In the genomic region with DNA sequence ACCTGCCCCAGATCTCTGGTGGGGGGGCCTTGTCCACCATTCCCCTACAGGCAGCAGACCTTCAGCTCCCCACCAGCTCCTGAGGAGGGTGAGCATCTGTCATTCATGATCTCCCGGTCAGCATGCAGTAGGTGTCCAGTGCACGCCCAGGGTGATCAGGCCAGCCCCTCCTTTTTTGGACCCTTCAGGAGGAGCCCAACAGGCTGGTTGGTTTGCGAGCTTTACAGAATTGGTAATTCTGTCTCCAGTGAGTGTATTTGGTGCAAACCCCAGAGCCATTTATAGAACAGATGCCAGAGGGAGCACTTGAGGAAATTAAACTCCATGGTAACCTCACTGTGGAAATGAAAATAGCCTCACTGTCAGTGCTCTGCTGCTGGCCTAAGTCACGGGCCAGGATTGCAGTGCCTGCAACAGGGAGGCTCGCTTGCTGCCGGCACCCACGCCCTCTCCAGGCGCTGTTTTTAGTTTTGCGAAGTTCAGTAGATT, we compare ENCODE assay signal across 9 cellular contexts. TPM values are rescaled to one million over a fixed set of nuclear protein-coding genes. Genes with fewer than 3 reads are reported as not detected.
A peak's percentile ranks its signal among the peaks of the same experiment; 100 is the strongest.
DNase-seq lines count a peak whose midpoint lies in the region; ATAC-seq, FAIRE-seq and TF ChIP-seq lines count a peak whose summit lies in the region.
"Had no signal": no experiment of that assay in that cellular context is flagged by ENCODE, and none has a peak within 500 bp of the region (broad histone marks: within the 10 kb centered on the region; RNA-seq: fewer than 3 reads in every experiment).

No MANE protein-coding gene starts in this region.

- CTCF ChIA-PET in activated CD8-positive, alpha-beta memory T cell treated with anti-CD3 and anti-CD28 coated beads, Interleukin-2, amount 10 ng/mL, durations not matched to agents 7 days and 5 days (lab: Charles Lee), result no interaction called here

- H2AK5ac ChIP-seq in mesenchymal stem cell (ENCODE audit: low read length, severe bottlenecking), result no peak overlapping the region

- no peak overlapping the region for H2AFZ ChIP-seq in mesenchymal stem cell (ENCODE audit: low read depth, low read length)

- no peaks in the 10 kb centered on the region for H3K27me3 Mint-ChIP-seq in activated CD8-positive, alpha-beta memory T cell treated with anti-CD3 and anti-CD28 coated beads, Interleukin-2, amount 10 ng/mL, durations not matched to agents 7 days and 5 days

- H3K4me3 ChIP-seq in brain microvascular endothelial cell (ENCODE audit: low read depth, low read length), result no peak overlapping the region
- H3K4me3 ChIP-seq in mesenchymal stem cell (ENCODE audit: insufficient read depth in 1 of 2, low read depth in 1 of 2, low read length in 2 of 2), result peak overlapping the region in 1 of 2 experiments; percentile 58
- H3K4me3 ChIP-seq: lung had no signal

- H3K4me3 Mint-ChIP-seq in activated CD8-positive, alpha-beta memory T cell treated with anti-CD3 and anti-CD28 coated beads, Interleukin-2, amount 10 ng/mL, durations not matched to agents 7 days and 5 days, result no peak overlapping the region

- no peak overlapping the region for H2BK15ac ChIP-seq in mesenchymal stem cell (ENCODE audit: low read depth, poor library complexity, severe bottlenecking)

- no peaks in the 10 kb centered on the region for H3K4me1 ChIP-seq in mesenchymal stem cell (ENCODE audit: control insufficient read depth, insufficient read depth, low read depth, low read length)

- no peaks in the 10 kb centered on the region for H3K36me3 Mint-ChIP-seq in activated CD8-positive, alpha-beta memory T cell treated with anti-CD3 and anti-CD28 coated beads, Interleukin-2, amount 10 ng/mL, durations not matched to agents 7 days and 5 days

- no peak overlapping the region for H3K4ac ChIP-seq in mesenchymal stem cell (ENCODE audit: low read depth in 1 of 2, low read length in 2 of 2)

- FAIRE-seq in GM12891 (lab: Jason Lieb, UNC), result no peak

- H2BK5ac ChIP-seq in mesenchymal stem cell (ENCODE audit: low read depth, low read length, poor library complexity, severe bottlenecking), result no peak overlapping the region

- no peak overlapping the region for H3K27ac Mint-ChIP-seq in activated CD8-positive, alpha-beta memory T cell treated with anti-CD3 and anti-CD28 coated beads, Interleukin-2, amount 10 ng/mL, durations not matched to agents 7 days and 5 days

- no peak overlapping the region for H4K8ac ChIP-seq in mesenchymal stem cell (ENCODE audit: low read length)

- TF ChIP-seq POLR2A in GM12891 (IDR thresholded peaks at IDR 0.05; ENCODE audit: low read depth, low read length), result no peak

- H3K9me3 Mint-ChIP-seq in activated CD8-positive, alpha-beta memory T cell treated with anti-CD3 and anti-CD28 coated beads, Interleukin-2, amount 10 ng/mL, durations not matched to agents 7 days and 5 days (ENCODE audit: low read depth), result peaks cover 6% of the 10 kb centered on the region

- H2BK12ac ChIP-seq in mesenchymal stem cell (ENCODE audit: low read length in 2 of 2), result no peak overlapping the region

- H3K79me1 ChIP-seq in mesenchymal stem cell (replicated peaks; ENCODE audit: low read length, poor library complexity, severe bottlenecking), result no peaks in the 10 kb centered on the region

- intact Hi-C loops in Right ventricle myocardium inferior (cut with DNase I), result no loop called here
- intact Hi-C loops in cardiac septum (cut with DNase I), result loop anchor here (1.0 kb wide), 1 partner anchor 11 kb away; no protein-coding TSS in a partner anchor

- H3K4me2 ChIP-seq in mesenchymal stem cell (ENCODE audit: low read length, poor library complexity, severe bottlenecking), result no peak overlapping the region

- H2BK120ac ChIP-seq in mesenchymal stem cell (ENCODE audit: low read depth, low read length), result no peak overlapping the region

- H3K36me3 ChIP-seq in brain microvascular endothelial cell (replicated peaks) (no peaks in the 10 kb centered on the region), mesenchymal stem cell (ENCODE audit: control insufficient read depth in 1 of 2, insufficient read depth in 2 of 2, low read depth in 1 of 2, low read length in 2 of 2) (no peaks in the 10 kb centered on the region)

- peak overlapping the region; percentile 83 for H3K9ac ChIP-seq in mesenchymal stem cell (ENCODE audit: low read length)

- in situ Hi-C loops in brain microvascular endothelial cell (cut with HindIII; ENCODE audit: low pct_ligation_motif_present, low sequenced_read_pairs), result no loop called here

- H3K18ac ChIP-seq in mesenchymal stem cell (ENCODE audit: low read depth in 1 of 2, low read length in 2 of 2), result no peak overlapping the region

- H3K23ac ChIP-seq in mesenchymal stem cell (ENCODE audit: low read length in 2 of 2), result no peak overlapping the region

- peak; percentile 74 for DNase-seq in Right ventricle myocardium inferior (ENCODE audit: missing footprints)
- no peak for DNase-seq in cardiac septum (ENCODE audit: low spot score)
- DNase-seq in brain microvascular endothelial cell, result peak; percentile 25
- no peak for DNase-seq in mesenchymal stem cell
- no peak for DNase-seq in ecto neural progenitor cell (ENCODE audit: low spot score)
- no peak for DNase-seq in activated CD8-positive, alpha-beta memory T cell treated with anti-CD3 and anti-CD28 coated beads, Interleukin-2, amount 10 ng/mL, durations not matched to agents 7 days and 5 days
- no peak for DNase-seq in GM12891 (ENCODE audit: insufficient read length, low spot score)

- H3K27ac ChIP-seq in brain microvascular endothelial cell (no peak overlapping the region), mesenchymal stem cell (ENCODE audit: low read length, poor library complexity, severe bottlenecking) (no peak overlapping the region)

- H3K4me1 Mint-ChIP-seq in activated CD8-positive, alpha-beta memory T cell treated with anti-CD3 and anti-CD28 coated beads, Interleukin-2, amount 10 ng/mL, durations not matched to agents 7 days and 5 days, result peaks cover 7% of the 10 kb centered on the region

- WGBS in mesenchymal stem cell, result 55% methylated on average over 9 of the region's 9 CpGs

- H4K91ac ChIP-seq in mesenchymal stem cell (ENCODE audit: low read length), result no peak overlapping the region

- H3K9me3 ChIP-seq in mesenchymal stem cell (ENCODE audit: control insufficient read depth, low read length), result no peaks in the 10 kb centered on the region

- TF ChIP-seq CTCF in brain microvascular endothelial cell (IDR thresholded peaks at IDR 0.05; ENCODE audit: low read depth, low read length, missing control alignments), result no peak

- H3K27me3 ChIP-seq in brain microvascular endothelial cell (replicated peaks) (no peaks in the 10 kb centered on the region), mesenchymal stem cell (ENCODE audit: control insufficient read depth in 1 of 2, insufficient read depth in 1 of 2, low read length in 2 of 2) (peaks cover 5 to 18% of the 10 kb centered on the region in 2 experiments)

- H3K14ac ChIP-seq in mesenchymal stem cell (ENCODE audit: low read length in 2 of 2), result no peak overlapping the region

- peak; percentile 71 for ATAC-seq in Right ventricle myocardium inferior
- ATAC-seq in HG03439 (IDR thresholded peaks at IDR 0.05; ENCODE audit: unreplicated experiment), result no peak
- no peak for ATAC-seq in activated CD8-positive, alpha-beta memory T cell treated with anti-CD3 and anti-CD28 coated beads, Interleukin-2, amount 10 ng/mL, durations not matched to agents 7 days and 5 days

TF ChIP-seq in GM12891, 5 proteins besides CTCF, POLR2A, EP300 and RAD21:
- TF ChIP-seq TAF1 (IDR thresholded peaks at IDR 0.05; ENCODE audit: low read depth, low read length), result no peak
- TF ChIP-seq POU2F2 (IDR thresholded peaks at IDR 0.05; ENCODE audit: low read depth, low read length), result no peak
- TF ChIP-seq POLR2AphosphoS5 (IDR thresholded peaks at IDR 0.05; ENCODE audit: low read depth, low read length), result no peak
- TF ChIP-seq SPI1 (IDR thresholded peaks at IDR 0.05; ENCODE audit: low read depth, low read length), result no peak
- no peak for TF ChIP-seq PAX5 (IDR thresholded peaks at IDR 0.05; ENCODE audit: insufficient read depth, low read length, severe bottlenecking)

RNA-seq across cellular contexts. Expression of gene WNK2, which starts 23.4 kb away (rescaled TPM):
- 200 TPM for total RNA-seq in Right ventricle myocardium inferior
- total RNA-seq in cardiac septum, result 123 TPM
- 0.01 TPM for polyA plus RNA-seq in mesenchymal stem cell (2013, experiment 1 of 2)
- polyA plus RNA-seq in mesenchymal stem cell (2013, experiment 2 of 2), result 0.03 TPM
- not detected for total RNA-seq in activated CD8-positive, alpha-beta memory T cell treated with anti-CD3 and anti-CD28 coated beads, Interleukin-2, amount 10 ng/mL, durations not matched to agents 7 days and 5 days
- not detected for polyA plus RNA-seq in GM12891 (2012; ENCODE audit: low read depth, missing spikeins)

Comparison
In these comparisons a context has a peak if more than half of its experiments do, and no peak if none do; other contexts are left out.
1. DNase-seq: peak in Right ventricle myocardium inferior (single experiment) and brain microvascular endothelial cell (single experiment); none in cardiac septum (single experiment), mesenchymal stem cell (single experiment), ecto neural progenitor cell (single experiment), activated CD8-positive, alpha-beta memory T cell treated with anti-CD3 and anti-CD28 coated beads, Interleukin-2, amount 10 ng/mL, durations not matched to agents 7 days and 5 days (single experiment) and GM12891 (single experiment).
2. RNA of gene WNK2, which starts 23.4 kb away (total RNA-seq): 200 TPM in Right ventricle myocardium inferior (single experiment) and 123 TPM in cardiac septum (single experiment); not detected in activated CD8-positive, alpha-beta memory T cell treated with anti-CD3 and anti-CD28 coated beads, Interleukin-2, amount 10 ng/mL, durations not matched to agents 7 days and 5 days; every median in the first group is over 100 times any median in the second.